In the genomic region with DNA sequence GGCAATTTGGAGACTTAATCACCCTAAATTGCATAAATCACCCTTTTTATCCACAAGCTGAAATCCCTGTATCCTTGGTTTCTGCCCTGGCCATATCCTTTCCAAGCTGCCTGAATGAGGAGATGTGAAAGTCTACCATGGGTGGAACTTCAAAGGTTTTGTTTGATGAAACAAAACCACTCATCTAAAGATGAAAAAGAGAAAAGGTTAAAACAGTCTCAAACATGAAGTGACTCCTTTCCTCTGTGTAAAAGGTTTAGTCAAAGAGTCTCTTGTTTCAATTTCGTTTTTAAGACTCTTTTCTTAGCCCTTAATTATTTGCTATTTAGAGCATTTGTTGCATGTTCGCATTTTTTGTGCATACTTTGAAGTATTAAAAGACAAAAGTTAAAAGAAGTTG, we compare ENCODE assay signal across 23 cellular contexts. TPM values are rescaled to one million over a fixed set of nuclear protein-coding genes. Genes with fewer than 3 reads are reported as not detected.
DNase-seq lines count a peak whose midpoint lies in the region; ATAC-seq, FAIRE-seq and TF ChIP-seq lines count a peak whose summit lies in the region.
"Had no signal": no experiment of that assay in that cellular context is flagged by ENCODE, and none has a peak within 500 bp of the region (broad histone marks: within the 10 kb centered on the region; RNA-seq: fewer than 3 reads in every experiment).

No MANE protein-coding gene starts in this region.

- no peak overlapping the region for H3K27ac ChIP-seq in HepG2 (ENCODE audit: extremely low read length, insufficient read depth, low read length)
- H3K27ac ChIP-seq: coronary artery, epithelial cell of prostate had no signal

- WGBS in HepG2 (ENCODE audit: low lambda C conversion rate): 2% methylated on average over 2 of the region's 2 CpGs

- H3K36me3 ChIP-seq in HepG2 (replicated peaks in 1 of 2; ENCODE audit: control insufficient read depth in 1 of 2, insufficient read depth in 2 of 2, low read length in 2 of 2): no peaks in the 10 kb centered on the region

- DNase-seq in activated naive CD4-positive, alpha-beta T cell treated with anti-CD3 and anti-CD28 coated beads, Interleukin-2, amount 10 ng/mL, durations not matched to agents 7 days and 5 days: no peak
- no peak for DNase-seq in activated naive CD4-positive, alpha-beta T cell treated with anti-CD3 and anti-CD28 coated beads, Interleukin-2, amount 50 U/mL, for 16 hours
- DNase-seq in stimulated activated naive CD8-positive, alpha-beta T cell treated with anti-CD3 and anti-CD28 coated beads, Interleukin-15, amount 100 ng/mL, for 72 hours: no peak
- DNase-seq in HepG2 (ENCODE audit: low spot score) (no peak), chondrocyte (ENCODE audit: low spot score) (no peak)
- DNase-seq: activated CD4-positive, alpha-beta memory T cell treated with anti-CD3 and anti-CD28 coated beads for 36 hours; activated effector memory CD4-positive, alpha-beta T cell treated with anti-CD3 and anti-CD28 coated beads, Interleukin-2, amount 50 U/mL, for 16 hours; CD8-positive, alpha-beta memory T cell; EL; midbrain; retina; SK-N-SH had no signal

- H3K9ac ChIP-seq in HepG2 (ENCODE audit: insufficient read depth, low read depth, low read length): no peak overlapping the region
- H3K9ac ChIP-seq: SK-N-SH had no signal

- H3K79me2 ChIP-seq in HepG2 (ENCODE audit: insufficient read depth, low read length): no peaks in the 10 kb centered on the region

- in situ Hi-C loops in HepG2 (cut with HindIII; ENCODE audit: extremely low pct_ligation_motif_present, low pct_unique_long_range_greater_than_20kb): no loop called here

- no TSS peak for BruUV-seq in HepG2 (replicated peaks; lab: Mats Ljungman, UMichigan)

- no peak overlapping the region for H2AFZ ChIP-seq in HepG2 (ENCODE audit: low read length)

- no peak overlapping the region for H3K4me3 ChIP-seq in HepG2 (replicated peaks in 1 of 3; ENCODE audit: insufficient read depth in 1 of 3, low read depth in 2 of 3, low read length in 3 of 3)
- H3K4me3 ChIP-seq: coronary artery had no signal

- H3K27me3 ChIP-seq in HepG2 (ENCODE audit: control insufficient read depth in 1 of 2, insufficient read depth in 2 of 2, low read length in 2 of 2): no peaks in the 10 kb centered on the region; a peak in 1 of 5 replicates

- no peak for FAIRE-seq in HepG2 (lab: Jason Lieb, UNC)
- FAIRE-seq: frontal cortex, GM12892, H1, urothelium cell line had no signal

- CTCF ChIA-PET in activated naive CD4-positive, alpha-beta T cell treated with anti-CD3 and anti-CD28 coated beads, Interleukin-2, amount 10 ng/mL, durations not matched to agents 7 days and 5 days (lab: Charles Lee): interaction anchor here (0.5 kb wide), 1 partner anchor 1264 kb away, joined by 3 read pairs; no protein-coding TSS in a partner anchor
- CTCF ChIA-PET in HepG2 (lab: Yijun Ruan, JAX; ENCODE audit: low intra/inter-chr PET ratio, low total read pairs): no interaction called here

- H3K4me1 ChIP-seq in HepG2 (ENCODE audit: insufficient read depth, low read length): no peaks in the 10 kb centered on the region; the same call in 1 of the 2 replicates

- no peak for TF ChIP-seq CTCF in HepG2 (CRISPR knock-in tag; IDR thresholded peaks at IDR 0.05)
- TF ChIP-seq CTCF in chondrocyte (IDR thresholded peaks at IDR 0.05): no peak

- H3K4me1 Mint-ChIP-seq in activated naive CD4-positive, alpha-beta T cell treated with anti-CD3 and anti-CD28 coated beads, Interleukin-2, amount 10 ng/mL, durations not matched to agents 7 days and 5 days: peaks cover 25% of the 10 kb centered on the region
- H3K4me1 Mint-ChIP-seq in stimulated activated naive CD8-positive, alpha-beta T cell treated with anti-CD3 and anti-CD28 coated beads, Interleukin-15, amount 100 ng/mL, for 72 hours: peaks cover 15% of the 10 kb centered on the region
- peaks cover 3% of the 10 kb centered on the region for H3K4me1 Mint-ChIP-seq in chondrocyte (ENCODE audit: low read depth)

- intact Hi-C loops in HepG2 (cut with micrococcal nuclease; ENCODE audit: unreplicated experiment): no loop called here

- H3K27me3 Mint-ChIP-seq in activated naive CD4-positive, alpha-beta T cell treated with anti-CD3 and anti-CD28 coated beads, Interleukin-2, amount 10 ng/mL, durations not matched to agents 7 days and 5 days: no peaks in the 10 kb centered on the region
- H3K27me3 Mint-ChIP-seq in stimulated activated naive CD8-positive, alpha-beta T cell treated with anti-CD3 and anti-CD28 coated beads, Interleukin-15, amount 100 ng/mL, for 72 hours: no peaks in the 10 kb centered on the region
- H3K27me3 Mint-ChIP-seq in chondrocyte (ENCODE audit: low read depth): no peaks in the 10 kb centered on the region
- H3K27me3 Mint-ChIP-seq: stimulated activated naive CD8-positive, alpha-beta T cell treated with anti-CD3 and anti-CD28 coated beads, Interleukin-15, Interleukin-2, amounts not matched to agents 100 ng/mL and 50 ng/mL, for 24 hours had no signal

- ATAC-seq in GM21367 (IDR thresholded peaks at IDR 0.05; ENCODE audit: unreplicated experiment) (peak; percentile 51), HG03280 (IDR thresholded peaks at IDR 0.05; ENCODE audit: unreplicated experiment) (peak; percentile 61), HG03354 (IDR thresholded peaks at IDR 0.05; ENCODE audit: poor library complexity, severe bottlenecking, unreplicated experiment) (no peak), HepG2 (no peak)
- peak; percentile 63 for ATAC-seq in stimulated activated naive CD8-positive, alpha-beta T cell treated with anti-CD3 and anti-CD28 coated beads, Interleukin-15, amount 100 ng/mL, for 72 hours
- ATAC-seq: Panc1 had no signal

- H3K9me3 ChIP-seq in HepG2 (ENCODE audit: low read length): no peaks in the 10 kb centered on the region
- H3K9me3 ChIP-seq: SK-N-SH had no signal

- TF ChIP-seq EP300 in HepG2 (IDR thresholded peaks at IDR 0.05; ENCODE audit: low read depth in 2 of 2, low read length in 2 of 2): no peak
- no peak for TF ChIP-seq EP300 in HepG2 (CRISPR knock-in tag; IDR thresholded peaks at IDR 0.05; ENCODE audit: borderline replicate concordance)

- H3K4me2 ChIP-seq in HepG2 (ENCODE audit: low read depth, low read length): no peak overlapping the region
- H3K4me2 ChIP-seq: SK-N-SH had no signal

- H3K4me3 Mint-ChIP-seq in activated naive CD4-positive, alpha-beta T cell treated with anti-CD3 and anti-CD28 coated beads, Interleukin-2, amount 10 ng/mL, durations not matched to agents 7 days and 5 days: no peak overlapping the region
- no peak overlapping the region for H3K4me3 Mint-ChIP-seq in stimulated activated naive CD8-positive, alpha-beta T cell treated with anti-CD3 and anti-CD28 coated beads, Interleukin-15, amount 100 ng/mL, for 72 hours
- H3K4me3 Mint-ChIP-seq in chondrocyte (ENCODE audit: unreplicated experiment): no peak overlapping the region
- H3K4me3 Mint-ChIP-seq: activated CD4-positive, alpha-beta memory T cell treated with anti-CD3 and anti-CD28 coated beads for 36 hours; CD8-positive, alpha-beta memory T cell; stimulated activated naive CD8-positive, alpha-beta T cell treated with anti-CD3 and anti-CD28 coated beads, Interleukin-15, Interleukin-2, amounts not matched to agents 100 ng/mL and 50 ng/mL, for 24 hours had no signal

- H4K20me1 ChIP-seq in HepG2 (ENCODE audit: insufficient read depth, low read length): no peaks in the 10 kb centered on the region

- H3K36me3 Mint-ChIP-seq in activated naive CD4-positive, alpha-beta T cell treated with anti-CD3 and anti-CD28 coated beads, Interleukin-2, amount 10 ng/mL, durations not matched to agents 7 days and 5 days: no peaks in the 10 kb centered on the region
- no peaks in the 10 kb centered on the region for H3K36me3 Mint-ChIP-seq in chondrocyte (ENCODE audit: low read depth)
- H3K36me3 Mint-ChIP-seq: activated CD4-positive, alpha-beta memory T cell treated with anti-CD3 and anti-CD28 coated beads for 36 hours; CD8-positive, alpha-beta memory T cell had no signal

- POLR2A ChIA-PET in HepG2 (lab: Yijun Ruan, JAX): no interaction called here

- no peak for TF ChIP-seq RAD21 in HepG2 (CRISPR knock-in tag; IDR thresholded peaks at IDR 0.05)

- H3K27ac Mint-ChIP-seq in activated naive CD4-positive, alpha-beta T cell treated with anti-CD3 and anti-CD28 coated beads, Interleukin-2, amount 10 ng/mL, durations not matched to agents 7 days and 5 days: peak overlapping the region; percentile 28
- H3K27ac Mint-ChIP-seq in stimulated activated naive CD8-positive, alpha-beta T cell treated with anti-CD3 and anti-CD28 coated beads, Interleukin-15, amount 100 ng/mL, for 72 hours: no peak overlapping the region
- H3K27ac Mint-ChIP-seq in chondrocyte (ENCODE audit: unreplicated experiment): no peak overlapping the region
- H3K27ac Mint-ChIP-seq: activated CD4-positive, alpha-beta memory T cell treated with anti-CD3 and anti-CD28 coated beads for 36 hours; stimulated activated naive CD8-positive, alpha-beta T cell treated with anti-CD3 and anti-CD28 coated beads, Interleukin-15, Interleukin-2, amounts not matched to agents 100 ng/mL and 50 ng/mL, for 24 hours had no signal

- H3K9me3 Mint-ChIP-seq in activated naive CD4-positive, alpha-beta T cell treated with anti-CD3 and anti-CD28 coated beads, Interleukin-2, amount 10 ng/mL, durations not matched to agents 7 days and 5 days: no peaks in the 10 kb centered on the region
- H3K9me3 Mint-ChIP-seq in stimulated activated naive CD8-positive, alpha-beta T cell treated with anti-CD3 and anti-CD28 coated beads, Interleukin-15, amount 100 ng/mL, for 72 hours: no peaks in the 10 kb centered on the region
- H3K9me3 Mint-ChIP-seq in chondrocyte (ENCODE audit: low read depth): no peaks in the 10 kb centered on the region
- H3K9me3 Mint-ChIP-seq: activated CD4-positive, alpha-beta memory T cell treated with anti-CD3 and anti-CD28 coated beads for 36 hours; CD8-positive, alpha-beta memory T cell; stimulated activated naive CD8-positive, alpha-beta T cell treated with anti-CD3 and anti-CD28 coated beads, Interleukin-15, Interleukin-2, amounts not matched to agents 100 ng/mL and 50 ng/mL, for 24 hours had no signal

- no peak for TF ChIP-seq POLR2A in HepG2 (IDR thresholded peaks at IDR 0.05; ENCODE audit: insufficient read depth in 1 of 2, low read depth in 2 of 2, low read length in 2 of 2)

RNA-seq across cellular contexts. Expression of a gene that starts 11.2 kb away (rescaled TPM):
- total RNA-seq in HepG2 (2016; rRNA removed; fragmentation: Illumina TruSeq; extraction: Trizol) (0.22 TPM in 1 of 2 replicates, not detected in the other), chondrocyte (0.12 to 0.51 TPM in 2 of 3 replicates, not detected in the other)
- total RNA-seq in HepG2 (2016; cell fraction: cytosol; rRNA removed; fragmentation: Illumina TruSeq; extraction: Trizol; ENCODE audit: low read depth): not detected in 2 replicates
- 0.17 TPM in 1 of 2 replicates, not detected in the other for total RNA-seq in HepG2 (2016; cell fraction: insoluble cytoplasmic fraction; rRNA removed; fragmentation: Illumina TruSeq; extraction: Trizol)
- total RNA-seq in HepG2 (2016; cell fraction: membrane; rRNA removed; fragmentation: Illumina TruSeq; extraction: Trizol): not detected in 2 replicates
- total RNA-seq in HepG2 (2016; cell fraction: nucleus; rRNA removed; fragmentation: Illumina TruSeq; extraction: Trizol): 0.34 TPM in 1 of 2 replicates, not detected in the other
- 0.13 and 0.24 TPM in 2 replicates for polyA plus RNA-seq in HepG2 (2011; rRNA removed)
- polyA plus RNA-seq in HepG2 (2011; cell fraction: cytosol; rRNA removed): 0.13 TPM in 1 of 2 replicates, not detected in the other
- polyA plus RNA-seq in HepG2 (2011; cell fraction: nucleus; rRNA removed): 0.79 and 0.92 TPM in 2 replicates
- 0.13 and 0.15 TPM in 2 replicates for polyA plus RNA-seq in HepG2 (2012)
- polyA plus RNA-seq in HepG2 (2016; cell fraction: cytosol; fragmentation: Illumina TruSeq; extraction: Trizol; ENCODE audit: low read depth): not detected in 2 replicates
- not detected in 2 replicates for polyA plus RNA-seq in HepG2 (2016; cell fraction: insoluble cytoplasmic fraction; fragmentation: Illumina TruSeq; extraction: Trizol; ENCODE audit: low read depth)
- not detected in 2 replicates for polyA plus RNA-seq in HepG2 (2016; cell fraction: membrane; fragmentation: Illumina TruSeq; extraction: Trizol; ENCODE audit: low read depth)
- polyA plus RNA-seq in HepG2 (2016; cell fraction: nucleus; fragmentation: Illumina TruSeq; extraction: Trizol; ENCODE audit: insufficient read depth, low read depth): not detected in 2 replicates
- polyA minus RNA-seq in HepG2 (2011; rRNA and poly(A)+ RNA removed; ENCODE audit: low replicate concordance): 0.66 and 0.80 TPM in 2 replicates
- not detected in 2 replicates for polyA minus RNA-seq in HepG2 (2011; cell fraction: cytosol; rRNA and poly(A)+ RNA removed)
- polyA minus RNA-seq in HepG2 (2011; cell fraction: nucleus; rRNA and poly(A)+ RNA removed): 2.9 and 4.2 TPM in 2 replicates
- total RNA-seq: activated CD4-positive, alpha-beta memory T cell treated with anti-CD3 and anti-CD28 coated beads for 36 hours; CD8-positive, alpha-beta memory T cell; H1 had no signal
- polyA plus RNA-seq: CD8-positive, alpha-beta memory T cell had no signal

RNA-seq across cellular contexts. Expression of a gene that starts 34.6 kb away (rescaled TPM):
- total RNA-seq in HepG2 (2016; rRNA removed; fragmentation: Illumina TruSeq; extraction: Trizol) (19.7 and 27.7 TPM in 2 replicates), chondrocyte (13.7 to 20.4 TPM (median 15.3 TPM) in 3 replicates)
- total RNA-seq in HepG2 (2016; cell fraction: cytosol; rRNA removed; fragmentation: Illumina TruSeq; extraction: Trizol; ENCODE audit: low read depth): 1.8 and 2.6 TPM in 2 replicates
- total RNA-seq in HepG2 (2016; cell fraction: insoluble cytoplasmic fraction; rRNA removed; fragmentation: Illumina TruSeq; extraction: Trizol): 20.6 and 25.9 TPM in 2 replicates
- total RNA-seq in HepG2 (2016; cell fraction: membrane; rRNA removed; fragmentation: Illumina TruSeq; extraction: Trizol): 4.3 and 5.1 TPM in 2 replicates
- total RNA-seq in HepG2 (2016; cell fraction: nucleus; rRNA removed; fragmentation: Illumina TruSeq; extraction: Trizol): 11.1 and 14.0 TPM in 2 replicates
- 8.9 and 12.8 TPM in 2 replicates for polyA plus RNA-seq in HepG2 (2011; rRNA removed)
- polyA plus RNA-seq in HepG2 (2011; cell fraction: cytosol; rRNA removed): 10.2 and 15.5 TPM in 2 replicates
- 8.4 and 8.6 TPM in 2 replicates for polyA plus RNA-seq in HepG2 (2011; cell fraction: nucleus; rRNA removed)
- 18.2 and 29.1 TPM in 2 replicates for polyA plus RNA-seq in HepG2 (2012)
- polyA plus RNA-seq in HepG2 (2016; cell fraction: cytosol; fragmentation: Illumina TruSeq; extraction: Trizol; ENCODE audit: low read depth): 1.9 and 2.0 TPM in 2 replicates
- polyA plus RNA-seq in HepG2 (2016; cell fraction: insoluble cytoplasmic fraction; fragmentation: Illumina TruSeq; extraction: Trizol; ENCODE audit: low read depth): 26.5 and 27.8 TPM in 2 replicates
- polyA plus RNA-seq in HepG2 (2016; cell fraction: membrane; fragmentation: Illumina TruSeq; extraction: Trizol; ENCODE audit: low read depth): 3.6 and 3.9 TPM in 2 replicates
- polyA plus RNA-seq in HepG2 (2016; cell fraction: nucleus; fragmentation: Illumina TruSeq; extraction: Trizol; ENCODE audit: insufficient read depth, low read depth): 12.7 and 13.2 TPM in 2 replicates
- polyA minus RNA-seq in HepG2 (2011; rRNA and poly(A)+ RNA removed; ENCODE audit: low replicate concordance): 5.4 and 8.6 TPM in 2 replicates
- polyA minus RNA-seq in HepG2 (2011; cell fraction: cytosol; rRNA and poly(A)+ RNA removed): 10.2 and 11.8 TPM in 2 replicates
- 12.7 and 13.4 TPM in 2 replicates for polyA minus RNA-seq in HepG2 (2011; cell fraction: nucleus; rRNA and poly(A)+ RNA removed)

RNA-seq across cellular contexts. Expression of a gene that starts 37.1 kb away (rescaled TPM):
- total RNA-seq in HepG2 (2016; rRNA removed; fragmentation: Illumina TruSeq; extraction: Trizol) (not detected in 2 replicates), chondrocyte (not detected in 3 replicates)
- total RNA-seq in HepG2 (2016; cell fraction: cytosol; rRNA removed; fragmentation: Illumina TruSeq; extraction: Trizol; ENCODE audit: low read depth): not detected in 2 replicates
- not detected in 2 replicates for total RNA-seq in HepG2 (2016; cell fraction: insoluble cytoplasmic fraction; rRNA removed; fragmentation: Illumina TruSeq; extraction: Trizol)
- total RNA-seq in HepG2 (2016; cell fraction: membrane; rRNA removed; fragmentation: Illumina TruSeq; extraction: Trizol): not detected in 2 replicates
- not detected in 2 replicates for total RNA-seq in HepG2 (2016; cell fraction: nucleus; rRNA removed; fragmentation: Illumina TruSeq; extraction: Trizol)
- not detected in 2 replicates for polyA plus RNA-seq in HepG2 (2011; rRNA removed)
- polyA plus RNA-seq in HepG2 (2011; cell fraction: cytosol; rRNA removed): not detected in 2 replicates
- not detected in 2 replicates for polyA plus RNA-seq in HepG2 (2011; cell fraction: nucleus; rRNA removed)
- polyA plus RNA-seq in HepG2 (2012): not detected in 2 replicates
- not detected in 2 replicates for polyA plus RNA-seq in HepG2 (2016; cell fraction: cytosol; fragmentation: Illumina TruSeq; extraction: Trizol; ENCODE audit: low read depth)
- not detected in 2 replicates for polyA plus RNA-seq in HepG2 (2016; cell fraction: insoluble cytoplasmic fraction; fragmentation: Illumina TruSeq; extraction: Trizol; ENCODE audit: low read depth)
- polyA plus RNA-seq in HepG2 (2016; cell fraction: membrane; fragmentation: Illumina TruSeq; extraction: Trizol; ENCODE audit: low read depth): not detected in 2 replicates
- not detected in 2 replicates for polyA plus RNA-seq in HepG2 (2016; cell fraction: nucleus; fragmentation: Illumina TruSeq; extraction: Trizol; ENCODE audit: insufficient read depth, low read depth)
- not detected in 2 replicates for polyA minus RNA-seq in HepG2 (2011; rRNA and poly(A)+ RNA removed; ENCODE audit: low replicate concordance)
- not detected in 2 replicates for polyA minus RNA-seq in HepG2 (2011; cell fraction: cytosol; rRNA and poly(A)+ RNA removed)
- not detected in 2 replicates for polyA minus RNA-seq in HepG2 (2011; cell fraction: nucleus; rRNA and poly(A)+ RNA removed)
- total RNA-seq: activated CD4-positive, alpha-beta memory T cell treated with anti-CD3 and anti-CD28 coated beads for 36 hours; CD8-positive, alpha-beta memory T cell had no signal
- polyA plus RNA-seq: CD8-positive, alpha-beta memory T cell; H1; SK-N-SH had no signal

Comparison
In these comparisons a context has a peak if more than half of its experiments do, and no peak if none do; other contexts are left out.
1. ATAC-seq: peak in GM21367 (single experiment), HG03280 (single experiment) and stimulated activated naive CD8-positive, alpha-beta T cell treated with anti-CD3 and anti-CD28 coated beads, Interleukin-15, amount 100 ng/mL, for 72 hours (single experiment); none in HG03354 (single experiment) and HepG2 (single experiment).